In the genomic region with DNA sequence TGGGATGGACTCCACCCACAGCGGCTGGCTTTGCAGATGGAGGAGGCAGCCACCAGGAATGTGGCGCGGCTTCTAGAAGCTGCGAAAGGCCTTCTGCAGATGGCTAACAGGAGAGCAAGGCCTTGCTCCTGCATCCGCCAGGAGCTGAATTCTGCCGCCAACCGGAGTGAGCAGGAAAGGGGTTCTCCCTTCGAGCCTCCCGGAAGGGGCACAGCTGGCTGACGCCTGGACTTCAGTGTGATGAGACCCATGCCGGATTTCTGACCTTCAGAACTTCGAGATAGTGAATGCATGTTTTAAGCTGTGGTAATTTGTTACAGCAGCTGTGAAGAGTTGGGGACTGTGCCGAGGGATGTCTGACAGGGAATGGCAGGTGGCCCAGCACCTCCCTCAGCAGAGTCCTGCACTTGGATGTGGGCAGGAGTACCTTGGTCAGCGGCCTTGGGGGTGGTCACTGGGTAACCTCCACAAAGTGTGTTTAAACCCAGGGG, we compare ENCODE assay signal across 12 cellular contexts. TPM values are rescaled to one million over a fixed set of nuclear protein-coding genes. Genes with fewer than 3 reads are reported as not detected.
DNase-seq lines count a peak whose midpoint lies in the region; ATAC-seq and TF ChIP-seq lines count a peak whose summit lies in the region.
"Had no signal": no experiment of that assay in that cellular context is flagged by ENCODE, and none has a peak within 500 bp of the region (broad histone marks: within the 10 kb centered on the region; RNA-seq: fewer than 3 reads in every experiment).

No MANE protein-coding gene starts in this region.

- H3K4me1 Mint-ChIP-seq in activated CD4-positive, alpha-beta memory T cell treated with anti-CD3 and anti-CD28 coated beads, Interleukin-2, amount 10 ng/mL, durations not matched to agents 7 days and 5 days: peaks cover 65% of the 10 kb centered on the region
- peaks cover 31% of the 10 kb centered on the region for H3K4me1 Mint-ChIP-seq in Calu3 (ENCODE audit: low read depth, unreplicated experiment)

- H3K27ac Mint-ChIP-seq in activated CD4-positive, alpha-beta memory T cell treated with anti-CD3 and anti-CD28 coated beads, Interleukin-2, amount 10 ng/mL, durations not matched to agents 7 days and 5 days: peak overlapping the region; percentile 81
- H3K27ac Mint-ChIP-seq in Calu3 (ENCODE audit: unreplicated experiment): no peak overlapping the region

- BruUV-seq in Calu3 (replicated peaks; lab: Mats Ljungman, UMichigan): no TSS peak

- H3K27ac ChIP-seq in skeletal muscle tissue (ENCODE audit: low read depth, low read length): peak overlapping the region; percentile 81
- H3K27ac ChIP-seq: SJSA1 had no signal

- ATAC-seq in left ventricle myocardium superior (peak; percentile 3), GM19324 (IDR thresholded peaks at IDR 0.05; ENCODE audit: low FRiP score, unreplicated experiment) (no peak), omental fat pad (ENCODE audit: low FRiP score) (no peak)

- peak overlapping the region in 2 of 3 donors; percentile 33 to 72 for H3K9ac ChIP-seq in skeletal muscle tissue (ENCODE audit: low read depth in 1 of 3, low read length in 3 of 3)

- DNase-seq in GM12865 (ENCODE audit: low read depth) (no peak), left ventricle myocardium superior (no peak), omental fat pad (ENCODE audit: low spot score) (no peak), CD1c-positive myeloid dendritic cell (ENCODE audit: extremely low spot score) (no peak), Calu3 (no peak)
- DNase-seq in activated CD4-positive, alpha-beta memory T cell treated with anti-CD3 and anti-CD28 coated beads, Interleukin-2, amount 10 ng/mL, durations not matched to agents 7 days and 5 days: no peak
- DNase-seq: DMS153; NCI-H2171; stimulated activated CD4-positive, alpha-beta T cell treated with anti-CD3 and anti-CD28 coated beads, Interleukin-1b, Interleukin-23, amount 100 ng/mL, for 48 hours had no signal

- CTCF ChIA-PET in activated CD4-positive, alpha-beta memory T cell treated with anti-CD3 and anti-CD28 coated beads, Interleukin-2, amount 10 ng/mL, durations not matched to agents 7 days and 5 days (lab: Charles Lee): interaction anchor here (1.6 to 1.9 kb wide), 2 partner anchors 12 to 33 kb away, joined by 5 to 7 read pairs; no protein-coding TSS in a partner anchor
- CTCF ChIA-PET in Calu3 (lab: Charles Lee): no interaction called here

- peaks cover 31% of the 10 kb centered on the region for H3K36me3 Mint-ChIP-seq in activated CD4-positive, alpha-beta memory T cell treated with anti-CD3 and anti-CD28 coated beads, Interleukin-2, amount 10 ng/mL, durations not matched to agents 7 days and 5 days (ENCODE audit: low read depth)
- H3K36me3 Mint-ChIP-seq in Calu3 (ENCODE audit: insufficient read depth, unreplicated experiment): no peaks in the 10 kb centered on the region

- H3K4me3 ChIP-seq in GM12865 (ENCODE audit: low read depth, low read length) (peak overlapping the region; percentile 54), skeletal muscle tissue (ENCODE audit: low read length in 3 of 3) (no peak overlapping the region)
- H3K4me3 ChIP-seq: SJSA1 had no signal

- no peak for TF ChIP-seq CTCF in GM12865 (IDR thresholded peaks at IDR 0.05; ENCODE audit: insufficient read depth, low read depth, low read length, missing control alignments)
- TF ChIP-seq CTCF in omental fat pad (IDR thresholded peaks at IDR 0.05): no peak
- no peak for TF ChIP-seq CTCF in Calu3 (IDR thresholded peaks at IDR 0.05; ENCODE audit: unreplicated experiment)

- no peaks in the 10 kb centered on the region for H3K9me3 ChIP-seq in skeletal muscle tissue (ENCODE audit: control insufficient read depth in 3 of 3, low read length in 3 of 3)
- H3K9me3 ChIP-seq: SJSA1 had no signal

- no peaks in the 10 kb centered on the region for H3K9me3 Mint-ChIP-seq in activated CD4-positive, alpha-beta memory T cell treated with anti-CD3 and anti-CD28 coated beads, Interleukin-2, amount 10 ng/mL, durations not matched to agents 7 days and 5 days
- H3K9me3 Mint-ChIP-seq in Calu3 (ENCODE audit: low read depth, unreplicated experiment): no peaks in the 10 kb centered on the region

- no peaks in the 10 kb centered on the region for H3K27me3 Mint-ChIP-seq in activated CD4-positive, alpha-beta memory T cell treated with anti-CD3 and anti-CD28 coated beads, Interleukin-2, amount 10 ng/mL, durations not matched to agents 7 days and 5 days
- no peaks in the 10 kb centered on the region for H3K27me3 Mint-ChIP-seq in Calu3 (ENCODE audit: unreplicated experiment)

- H3K4me3 Mint-ChIP-seq in activated CD4-positive, alpha-beta memory T cell treated with anti-CD3 and anti-CD28 coated beads, Interleukin-2, amount 10 ng/mL, durations not matched to agents 7 days and 5 days: no peak overlapping the region
- no peak overlapping the region for H3K4me3 Mint-ChIP-seq in Calu3 (ENCODE audit: low read depth, unreplicated experiment)

- POLR2A ChIA-PET in activated CD4-positive, alpha-beta memory T cell treated with anti-CD3 and anti-CD28 coated beads, Interleukin-2, amount 10 ng/mL, durations not matched to agents 7 days and 5 days (lab: Charles Lee): interaction anchor here (0.7 to 1.8 kb wide), 2 partner anchors 8 to 22 kb away, joined by 3 to 7 read pairs; a partner anchor contains a TSS

- no peaks in the 10 kb centered on the region for H3K27me3 ChIP-seq in skeletal muscle tissue (ENCODE audit: control insufficient read depth in 3 of 3, insufficient read depth in 3 of 3, low read length in 3 of 3)
- H3K27me3 ChIP-seq: SJSA1 had no signal

- H3K4me1 ChIP-seq in skeletal muscle tissue (ENCODE audit: control insufficient read depth in 3 of 3, insufficient read depth in 3 of 3, low read length in 3 of 3): peaks cover 36 to 59% (median 44%) of the 10 kb centered on the region in 3 donors

- intact Hi-C loops in left ventricle myocardium superior (cut with micrococcal nuclease): no loop called here
- intact Hi-C loops in Calu3 (cut with micrococcal nuclease; ENCODE audit: unreplicated experiment): loop anchor here (5.0 kb wide), 1 partner anchor 33 kb away; a partner anchor contains a TSS

- no peaks in the 10 kb centered on the region for H3K36me3 ChIP-seq in skeletal muscle tissue (ENCODE audit: control insufficient read depth in 3 of 3, insufficient read depth in 3 of 3, low read length in 3 of 3)

RNA-seq across cellular contexts. Expression of a gene that starts 7.7 kb away (rescaled TPM):
- 10 to 100 TPM; 38.5 to 41.0 TPM for total RNA-seq in activated CD4-positive, alpha-beta memory T cell treated with anti-CD3 and anti-CD28 coated beads, Interleukin-2, amount 10 ng/mL, durations not matched to agents 7 days and 5 days
- total RNA-seq in left ventricle myocardium superior: 15.8 TPM
- total RNA-seq in skeletal muscle tissue: 6.8 TPM
- total RNA-seq in omental fat pad: 10 to 100 TPM; 21.3 to 31.2 (median 24.5) TPM
- 27.6 and 28.2 TPM in 2 replicates for total RNA-seq in Calu3 (2022)

RNA-seq across cellular contexts. Expression of a gene that starts 32.1 kb away (rescaled TPM):
- 10 to 100 TPM; 68.7 to 73.4 TPM for total RNA-seq in activated CD4-positive, alpha-beta memory T cell treated with anti-CD3 and anti-CD28 coated beads, Interleukin-2, amount 10 ng/mL, durations not matched to agents 7 days and 5 days
- total RNA-seq in left ventricle myocardium superior (87.5 TPM), skeletal muscle tissue (18.3 TPM), omental fat pad (10 to 100 TPM; 32.7 to 47.8 (median 39.7) TPM), Calu3 (2022) (20.3 and 25.0 TPM in 2 replicates)
